1 cellular context compared by ENCODE assay signal in the genomic region with DNA sequence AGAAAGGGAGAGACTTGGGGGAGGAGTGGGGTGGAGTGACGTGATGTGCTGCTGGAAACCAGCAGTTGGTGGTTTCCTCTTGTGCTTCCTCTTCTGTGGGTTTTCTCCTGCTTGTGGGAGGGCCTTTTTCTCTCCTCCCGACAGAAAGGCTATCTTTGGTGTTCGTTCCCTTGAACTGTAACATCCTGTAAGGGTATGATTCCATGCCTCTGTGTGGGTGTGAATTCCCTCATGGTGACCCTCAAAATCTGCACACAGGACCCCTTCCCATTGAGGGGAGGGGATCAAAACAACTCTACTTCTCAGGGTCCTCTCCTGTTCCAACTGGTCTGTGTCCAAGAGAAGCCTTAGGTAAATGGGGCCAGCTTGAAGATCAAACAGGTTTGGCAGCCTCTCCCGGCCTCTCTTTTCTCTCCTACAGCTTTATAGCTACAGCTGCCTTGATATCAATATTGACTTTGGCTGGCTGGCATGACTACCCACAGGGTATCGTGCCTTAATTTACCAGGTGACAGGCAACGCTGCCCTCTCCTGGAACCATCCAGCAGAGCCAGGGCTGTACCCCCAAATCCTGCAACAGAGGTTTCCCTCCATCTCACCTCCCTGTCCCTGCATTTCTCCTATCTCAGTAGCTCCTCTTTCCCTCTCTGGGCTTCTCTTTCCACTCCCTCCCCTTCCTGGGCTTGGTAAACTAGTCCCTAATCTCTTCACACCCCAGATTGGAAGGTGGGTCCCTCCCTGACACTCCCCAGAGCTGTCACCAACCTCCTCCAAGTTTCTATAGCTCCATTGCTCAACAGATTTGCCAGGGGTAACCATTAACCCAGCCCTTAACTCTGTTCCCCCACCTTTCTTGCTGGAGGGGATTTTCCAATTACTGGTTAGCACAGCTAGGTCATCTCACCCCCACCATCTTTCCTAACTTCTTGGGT.
TF ChIP-seq lines count a peak whose summit lies in the region.

No MANE protein-coding gene starts in this region.

TF ChIP-seq in IMR-90, 13 proteins besides CTCF, POLR2A, EP300 and RAD21:
- TF ChIP-seq, protein P1, sequence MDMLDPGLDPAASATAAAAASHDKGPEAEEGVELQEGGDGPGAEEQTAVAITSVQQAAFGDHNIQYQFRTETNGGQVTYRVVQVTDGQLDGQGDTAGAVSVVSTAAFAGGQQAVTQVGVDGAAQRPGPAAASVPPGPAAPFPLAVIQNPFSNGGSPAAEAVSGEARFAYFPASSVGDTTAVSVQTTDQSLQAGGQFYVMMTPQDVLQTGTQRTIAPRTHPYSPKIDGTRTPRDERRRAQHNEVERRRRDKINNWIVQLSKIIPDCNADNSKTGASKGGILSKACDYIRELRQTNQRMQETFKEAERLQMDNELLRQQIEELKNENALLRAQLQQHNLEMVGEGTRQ (IDR thresholded peaks at IDR 0.05; ENCODE audit: low read depth, low read length): no peak
- peak; percentile 21; the same call in 1 of the 2 replicates for TF ChIP-seq SMC3 (IDR thresholded peaks at IDR 0.05; ENCODE audit: low read depth, low read length)
